9 cellular contexts compared by ENCODE assay signal in genomic region chr12:121628536-121628935, GRCh38. TPM values are rescaled to one million over a fixed set of nuclear protein-coding genes. Genes with fewer than 3 reads are reported as not detected.
DNase-seq lines count a peak whose midpoint lies in the region; ATAC-seq, FAIRE-seq and TF ChIP-seq lines count a peak whose summit lies in the region.
"Had no signal": no experiment of that assay in that cellular context is flagged by ENCODE, and none has a peak within 500 bp of the region (broad histone marks: within the 10 kb centered on the region; RNA-seq: fewer than 3 reads in every experiment).

No MANE protein-coding gene starts in this region.

- H3K4me3 ChIP-seq in Panc1 (ENCODE audit: low read depth in 2 of 2, low read length in 2 of 2): peak overlapping the region; percentile 73 to 94; a peak in 3 of 4 replicates
- H3K4me3 ChIP-seq in esophagus squamous epithelium: peak overlapping the region in 3 of 4 donors; percentile 79 to 95 (median 88)
- H3K4me3 ChIP-seq in skeletal muscle tissue (ENCODE audit: low read length in 3 of 3): peak overlapping the region; percentile 24 to 84 (median 82)

- FAIRE-seq in GM18507 (lab: Jason Lieb, UNC): peak; percentile 36

- CTCF ChIA-PET in Panc1 (lab: Charles Lee): interaction anchor here (0.5 kb wide), 1 partner anchor 54 kb away, joined by 5 read pairs; no protein-coding TSS in a partner anchor

- WGBS in esophagus squamous epithelium, 2 donors: 73 to 79% methylated on average over 5 of the region's 5 CpGs

- in situ Hi-C loops in Panc1 (cut with HindIII; ENCODE audit: low pct_unique_long_range_greater_than_20kb, low sequenced_read_pairs): no loop called here

- no peak for TF ChIP-seq CTCF in Panc1 (IDR thresholded peaks at IDR 0.05)
- TF ChIP-seq CTCF in esophagus squamous epithelium (IDR thresholded peaks at IDR 0.05): no peak

- H3K27me3 ChIP-seq in Panc1 (ENCODE audit: control insufficient read depth, insufficient read depth, low read length): no peaks in the 10 kb centered on the region
- H3K27me3 ChIP-seq in esophagus squamous epithelium: no peaks in the 10 kb centered on the region
- H3K27me3 ChIP-seq in skeletal muscle tissue (ENCODE audit: control insufficient read depth in 3 of 3, insufficient read depth in 3 of 3, low read length in 3 of 3): no peaks in the 10 kb centered on the region

- H3K9ac ChIP-seq in skeletal muscle tissue (ENCODE audit: low read depth in 1 of 3, low read length in 3 of 3): peak overlapping the region; percentile 64 to 92 (median 66)

- H3K27ac ChIP-seq in Panc1 (ENCODE audit: low read length) (peak overlapping the region; percentile 84), esophagus squamous epithelium (peak overlapping the region; percentile 84 to 97 (median 96)), skeletal muscle tissue (ENCODE audit: low read depth, low read length) (peak overlapping the region; percentile 84)

- POLR2A ChIA-PET in Panc1 (lab: Charles Lee): interaction anchor here (0.6 kb wide), 1 partner anchor 13 kb away, joined by 4 read pairs; no protein-coding TSS in a partner anchor

- H3K36me3 ChIP-seq in Panc1 (ENCODE audit: control insufficient read depth, insufficient read depth, low read length) (no peaks in the 10 kb centered on the region), esophagus squamous epithelium (no peaks in the 10 kb centered on the region), skeletal muscle tissue (ENCODE audit: control insufficient read depth in 3 of 3, insufficient read depth in 3 of 3, low read length in 3 of 3) (peaks cover 0 to 2% (median 0%) of the 10 kb centered on the region in 3 donors)

- ATAC-seq in Panc1 (no peak), GM19351 (IDR thresholded peaks at IDR 0.05; ENCODE audit: unreplicated experiment) (no peak)

- intact Hi-C loops in Panc1 (cut with micrococcal nuclease; ENCODE audit: unreplicated experiment) (loop anchor here (10.0 kb wide), 1 partner anchor 74 kb away; no protein-coding TSS in a partner anchor), esophagus squamous epithelium (cut with DNase I) (loop anchor here (5.0 to 10.0 kb wide), 2 partner anchors 46 to 76 kb away; no protein-coding TSS in a partner anchor)

- BruUV-seq in Panc1 (replicated peaks; lab: Mats Ljungman, UMichigan): TSS peak; percentile 56

- no peak for DNase-seq in GM18507 (ENCODE audit: extremely low spot score, insufficient read length, low read depth)
- DNase-seq in Panc1 (ENCODE audit: low read depth, low spot score): no peak
- no peak for DNase-seq in esophagus squamous epithelium (lab: John Stamatoyannopoulos, UW)
- no peak for DNase-seq in GM19240 (ENCODE audit: insufficient read length, low spot score)
- DNase-seq in ecto neural progenitor cell (ENCODE audit: low spot score): no peak
- DNase-seq in medulla oblongata (ENCODE audit: extremely low spot score): no peak
- DNase-seq: SHP77 treated with DMSO at 0.1 percent for 48 hours had no signal

- no peak for TF ChIP-seq POLR2A in esophagus squamous epithelium (IDR thresholded peaks at IDR 0.05)

- H3K4me1 ChIP-seq in Panc1 (ENCODE audit: control insufficient read depth, insufficient read depth, low read length) (peaks cover 39% of the 10 kb centered on the region), esophagus squamous epithelium (peaks cover 36 to 88% (median 56%) of the 10 kb centered on the region in 3 donors), skeletal muscle tissue (ENCODE audit: control insufficient read depth in 3 of 3, insufficient read depth in 3 of 3, low read length in 3 of 3) (peaks cover 54 to 74% (median 65%) of the 10 kb centered on the region in 3 donors)

- no peaks in the 10 kb centered on the region for H3K9me3 ChIP-seq in Panc1 (ENCODE audit: control insufficient read depth, insufficient read depth, low read depth, low read length)
- H3K9me3 ChIP-seq in esophagus squamous epithelium: no peaks in the 10 kb centered on the region
- H3K9me3 ChIP-seq in skeletal muscle tissue (ENCODE audit: control insufficient read depth in 3 of 3, low read length in 3 of 3): no peaks in the 10 kb centered on the region

RNA-seq across cellular contexts. Expression of gene ORAI1, which starts 2.2 kb away (rescaled TPM):
- total RNA-seq in Panc1 (2021; ENCODE audit: unreplicated experiment) (36.7 TPM), esophagus squamous epithelium (1 to 10 TPM; 4.4 to 7.9 (median 7.0) TPM), skeletal muscle tissue (10.4 TPM)
- 57.9 TPM for polyA plus RNA-seq in Panc1 (2012; ENCODE audit: insufficient read length)

RNA-seq across cellular contexts. Expression of gene MORN3, which starts 40.9 kb away (rescaled TPM):
- total RNA-seq in Panc1 (2021; ENCODE audit: unreplicated experiment) (0.72 TPM), esophagus squamous epithelium (under 1 TPM in 2 of 4 donors, not detected in 2; 0.09 to 0.13 TPM), skeletal muscle tissue (under 0.01 TPM)
- 1.7 TPM for polyA plus RNA-seq in Panc1 (2012; ENCODE audit: insufficient read length)

RNA-seq across cellular contexts. Expression of gene KDM2B, which starts 47.7 kb away (rescaled TPM):
- total RNA-seq in Panc1 (2021; ENCODE audit: unreplicated experiment): 27.5 TPM
- polyA plus RNA-seq in Panc1 (2012; ENCODE audit: insufficient read length): 34.3 TPM
- 10 to 100 TPM; 20.7 to 26.3 (median 23.9) TPM for total RNA-seq in esophagus squamous epithelium
- total RNA-seq in skeletal muscle tissue: 28.7 TPM
